Comparison of ENCODE assay signal across 13 cellular contexts in the genomic region with DNA sequence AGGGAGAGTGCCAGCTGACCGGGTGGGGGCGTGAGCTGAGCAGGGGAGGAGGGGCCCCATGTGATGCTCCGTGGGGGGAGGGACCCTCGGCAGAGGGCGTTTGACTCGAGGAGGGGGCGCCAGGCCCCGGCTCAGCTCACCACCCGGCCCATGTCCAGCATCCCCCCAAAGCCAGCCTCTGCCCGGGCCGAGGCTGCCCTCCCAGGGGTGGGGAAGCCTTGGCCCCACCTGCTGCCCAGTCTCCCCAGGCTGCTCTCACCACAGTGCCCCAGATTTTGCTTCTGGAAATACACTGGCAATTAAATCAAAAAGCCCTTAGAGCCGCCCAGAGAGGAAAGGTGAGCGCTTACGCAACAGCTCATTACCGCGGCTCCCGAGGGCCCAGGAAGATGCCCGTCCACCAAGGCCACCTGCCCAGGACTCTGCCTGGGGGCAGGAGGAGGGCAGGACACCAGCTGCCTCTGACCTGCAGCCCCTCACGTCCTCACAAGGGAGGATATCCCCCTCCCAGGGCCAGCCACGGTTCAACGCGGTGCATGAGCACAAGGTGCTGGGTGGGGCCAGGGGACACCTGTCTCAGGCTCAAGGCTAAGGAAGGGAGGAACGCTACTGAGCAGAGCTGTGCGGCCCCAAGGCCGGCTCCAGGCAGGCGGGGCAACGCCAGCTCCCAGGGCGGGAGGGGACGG.
A peak's percentile ranks its signal among the peaks of the same experiment; 100 is the strongest.
DNase-seq lines count a peak whose midpoint lies in the region; ATAC-seq and TF ChIP-seq lines count a peak whose summit lies in the region.
"Had no signal": no experiment of that assay in that cellular context is flagged by ENCODE, and none has a peak within 500 bp of the region (broad histone marks: within the 10 kb centered on the region; RNA-seq: fewer than 3 reads in every experiment).

No MANE protein-coding gene starts in this region.

- DNase-seq in NCI-H1417 (lab: John Stamatoyannopoulos, UW), result peak; percentile 18 to 62 (median 50)
- DNase-seq in NCI-H1417 treated with DMSO at 0.1 percent for 48 hours (lab: John Stamatoyannopoulos, UW), result no peak
- DNase-seq in RWPE2 (ENCODE audit: low spot score), result peak; percentile 53
- no peak for DNase-seq in RPMI8226
- DNase-seq: 8988T, GOT3, NCI-H1105 had no signal

- H3K4me3 ChIP-seq in RWPE2 (ENCODE audit: severe bottlenecking) (no peak overlapping the region), stomach smooth muscle (ENCODE audit: low read length in 2 of 2) (no peak overlapping the region)

- H3K27me3 ChIP-seq in RWPE2 (ENCODE audit: insufficient read depth, poor library complexity, severe bottlenecking), result no peaks in the 10 kb centered on the region
- H3K27me3 ChIP-seq in layer of hippocampus (ENCODE audit: control insufficient read depth, insufficient read depth, low read length), result no peaks in the 10 kb centered on the region
- no peaks in the 10 kb centered on the region for H3K27me3 ChIP-seq in stomach smooth muscle (ENCODE audit: control insufficient read depth in 1 of 2, insufficient read depth in 2 of 2, low read length in 2 of 2)

- H3K4me1 ChIP-seq in RWPE2 (ENCODE audit: insufficient read depth, poor library complexity, severe bottlenecking) (no peaks in the 10 kb centered on the region), stomach smooth muscle (ENCODE audit: control insufficient read depth, insufficient read depth, low read length) (peaks cover 73% of the 10 kb centered on the region)

- H3K9me3 ChIP-seq in RWPE2 (ENCODE audit: severe bottlenecking) (no peaks in the 10 kb centered on the region), stomach smooth muscle (ENCODE audit: control insufficient read depth in 2 of 2, low read length in 2 of 2) (no peaks in the 10 kb centered on the region)

- no peak overlapping the region for H3K9ac ChIP-seq in stomach smooth muscle (ENCODE audit: low read length in 2 of 2)

- no peak for TF ChIP-seq CTCF in RWPE2 (IDR thresholded peaks at IDR 0.05; ENCODE audit: poor library complexity, severe bottlenecking)

- H3K27ac ChIP-seq in RWPE2 (ENCODE audit: poor library complexity, severe bottlenecking), result no peak overlapping the region
- H3K27ac ChIP-seq in layer of hippocampus (ENCODE audit: low read depth, low read length), result peak overlapping the region; percentile 58
- peak overlapping the region; percentile 99 for H3K27ac ChIP-seq in stomach smooth muscle (ENCODE audit: low read length)

- H3K36me3 ChIP-seq in RWPE2 (ENCODE audit: low read depth) (no peaks in the 10 kb centered on the region), stomach smooth muscle (ENCODE audit: control insufficient read depth in 2 of 2, insufficient read depth in 2 of 2, low read length in 2 of 2) (no peaks in the 10 kb centered on the region)

- no peak for ATAC-seq in RWPE2 (ENCODE audit: low read depth)
- no peak for ATAC-seq in GM21723 (IDR thresholded peaks at IDR 0.05; ENCODE audit: unreplicated experiment)
- ATAC-seq in HG02885 (IDR thresholded peaks at IDR 0.05; ENCODE audit: poor library complexity, unreplicated experiment), result no peak
- ATAC-seq: activated CD4-positive, CD25-positive, alpha-beta regulatory T cell treated with anti-CD3 and anti-CD28 coated beads, Interleukin-2, amount 50 U/mL, for 24 hours; activated T-helper 17 cell treated with anti-CD3 and anti-CD28 coated beads, Interleukin-2, amount 50 U/mL, for 72 hours had no signal

Comparison
In these comparisons a context has a peak if more than half of its experiments do, and no peak if none do; other contexts are left out.
1. DNase-seq: peak in NCI-H1417 (3 of 3) and RWPE2 (single experiment); none in NCI-H1417 treated with DMSO at 0.1 percent for 48 hours (single experiment) and RPMI8226 (single experiment).